18 cellular contexts compared by ENCODE assay signal in genomic region chr1:8162168-8162567, GRCh38.
DNase-seq lines count a peak whose midpoint lies in the region; ATAC-seq, FAIRE-seq and TF ChIP-seq lines count a peak whose summit lies in the region.
"Had no signal": no experiment of that assay in that cellular context is flagged by ENCODE, and none has a peak within 500 bp of the region (broad histone marks: within the 10 kb centered on the region; RNA-seq: fewer than 3 reads in every experiment).

No MANE protein-coding gene starts in this region.

- H3K56ac ChIP-seq in H1 (replicated peaks; ENCODE audit: insufficient read length, low read depth, low read length) = no peak overlapping the region

- no peak for TF ChIP-seq EP300 in H1 (IDR thresholded peaks at IDR 0.05; ENCODE audit: borderline replicate concordance in 1 of 2, low read depth in 2 of 2, low read length in 2 of 2)

- peak overlapping the region; percentile 97; the same call in 1 of the 2 replicates for H2BK20ac ChIP-seq in H1 (ENCODE audit: low read length)

- DNase-seq in Calu3 = no peak
- DNase-seq in NCI-H510A (lab: John Stamatoyannopoulos, UW) = peak; percentile 44
- DNase-seq in H1 (ENCODE audit: low read depth in 1 of 2, low spot score in 2 of 2) = no peak
- no peak for DNase-seq in mucosa of descending colon
- no peak for DNase-seq in Karpas-422
- no peak for DNase-seq in islet precursor cell
- DNase-seq in HT-29 (ENCODE audit: low spot score) = no peak
- no peak for DNase-seq in lower leg skin (ENCODE audit: low spot score in 2 of 2)
- DNase-seq: BE2C; CD4-positive, alpha-beta memory T cell; KBM-7; NCI-H1436; NCI-H2081; NCI-H526; SIG-M5 had no signal

- no peak overlapping the region for H3K18ac ChIP-seq in H1 (ENCODE audit: extremely low read depth, low read length)

- intact Hi-C loops in Calu3 (cut with micrococcal nuclease; ENCODE audit: unreplicated experiment) = no loop called here
- intact Hi-C loops in mucosa of descending colon (cut with DNase I, micrococcal nuclease) = no loop called here
- intact Hi-C loops in lower leg skin (cut with DNase I; ENCODE audit: low total_unique reads) = no loop called here

- no peaks in the 10 kb centered on the region for H4K20me1 ChIP-seq in H1 (replicated peaks in 1 of 2; ENCODE audit: control insufficient read depth in 1 of 2, insufficient read depth in 2 of 2, low read length in 2 of 2)
- no peaks in the 10 kb centered on the region for H4K20me1 ChIP-seq in Karpas-422 (ENCODE audit: insufficient read depth, low read depth, low read length)

- ATAC-seq in mucosa of descending colon = peak; percentile 52
- ATAC-seq: GM23338 had no signal

- H3K27me3 ChIP-seq in H1 (replicated peaks in 1 of 4; ENCODE audit: control insufficient read depth in 3 of 4, extremely low read depth in 1 of 4, insufficient read depth in 3 of 4, low read length in 3 of 4) (no peaks in the 10 kb centered on the region), Karpas-422 (ENCODE audit: low read length) (no peaks in the 10 kb centered on the region)
- H3K27me3 ChIP-seq: BE2C had no signal

- no peaks in the 10 kb centered on the region for H3K27me3 Mint-ChIP-seq in Calu3 (ENCODE audit: unreplicated experiment)
- H3K27me3 Mint-ChIP-seq: CD4-positive, alpha-beta memory T cell had no signal

- no peak overlapping the region for H2AK5ac ChIP-seq in H1 (ENCODE audit: low read depth, low read length)

- no peaks in the 10 kb centered on the region for H3K36me3 ChIP-seq in H1 (ENCODE audit: control insufficient read depth in 2 of 4, insufficient read depth in 4 of 4, low read length in 3 of 4)
- no peaks in the 10 kb centered on the region for H3K36me3 ChIP-seq in mucosa of descending colon (ENCODE audit: low read depth)
- no peaks in the 10 kb centered on the region for H3K36me3 ChIP-seq in Karpas-422 (ENCODE audit: insufficient read depth, low read length)
- H3K36me3 ChIP-seq: BE2C had no signal

- POLR2A ChIA-PET in H1 (lab: Charles Lee; ENCODE audit: partially characterized antibody) = interaction anchor here (0.7 kb wide), 1 partner anchor 137 kb away, joined by 3 read pairs; no protein-coding TSS in a partner anchor

- H3K4me2 ChIP-seq in H1 (ENCODE audit: insufficient read depth in 1 of 2, low read depth in 2 of 2, low read length in 2 of 2) (no peak overlapping the region), Karpas-422 (ENCODE audit: low read depth, low read length, poor library complexity, severe bottlenecking) (no peak overlapping the region)
- H3K4me2 ChIP-seq: GM23338 had no signal

- no peaks in the 10 kb centered on the region for H3K23me2 ChIP-seq in H1 (ENCODE audit: low read depth, low read length)

- H4K91ac ChIP-seq in H1 (replicated peaks; ENCODE audit: insufficient read length, low read length) = peak overlapping the region; percentile 35

- no peak for FAIRE-seq in H1 (lab: Jason Lieb, UNC)
- FAIRE-seq: D721Med, GM12892 had no signal

- 0 out of 2 replicates have a peak overlapping the region, but pooled peaks have one; percentile 56 for H2BK5ac ChIP-seq in H1 (ENCODE audit: low read depth, low read length)

- WGBS in H1 (ENCODE audit: extremely low coverage in 1 of 2, insufficient coverage in 1 of 2, insufficient read length in 1 of 2, insufficient replicate concordance in 2 of 2, low coverage in 1 of 2, low lambda C conversion rate in 2 of 2, missing lambda C conversion rate in 1 of 2), 2 experiments = 93% methylated on average over 7 of the region's 7 CpGs; no CpG with 5 or more reads in 1 of the 2 experiments
- 82 to 85% methylated on average over 7 of the region's 7 CpGs for whole genome bisulfite sequencing in lower leg skin, 2 donors

- BruUV-seq in Calu3 (replicated peaks; lab: Mats Ljungman, UMichigan) = no TSS peak

- CTCF ChIA-PET in Calu3 (lab: Charles Lee) = no interaction called here
- CTCF ChIA-PET in H1 (lab: Charles Lee; ENCODE audit: partially characterized antibody) = interaction anchor here (0.6 to 1.0 kb wide), 3 partner anchors 35 to 175 kb away, joined by 3 to 5 read pairs (median 3); no protein-coding TSS in a partner anchor

- no peaks in the 10 kb centered on the region for H3K79me2 ChIP-seq in H1 (ENCODE audit: control insufficient read depth in 1 of 2, insufficient read depth in 2 of 2, low read length in 2 of 2)
- H3K79me2 ChIP-seq in Karpas-422 (ENCODE audit: low read length) = no peaks in the 10 kb centered on the region

- no peak overlapping the region for H3K9ac ChIP-seq in H1 (replicated peaks in 1 of 4; ENCODE audit: extremely low read depth in 1 of 4, low read depth in 3 of 4, low read length in 3 of 4)
- H3K9ac ChIP-seq in Karpas-422 (ENCODE audit: low read length) = no peak overlapping the region

- no peaks in the 10 kb centered on the region for H3K9me2 ChIP-seq in Karpas-422 (replicated peaks; ENCODE audit: insufficient read depth, low read length)

- H3K9me3 Mint-ChIP-seq in Calu3 (ENCODE audit: low read depth, unreplicated experiment) = peaks cover 4% of the 10 kb centered on the region
- H3K9me3 Mint-ChIP-seq: CD4-positive, alpha-beta memory T cell had no signal

- TF ChIP-seq CTCF in Calu3 (IDR thresholded peaks at IDR 0.05; ENCODE audit: unreplicated experiment) (no peak), H1 (IDR thresholded peaks at IDR 0.05; ENCODE audit: control extremely low read depth in 1 of 3, insufficient read depth in 1 of 3, low read depth in 1 of 3, low read length in 3 of 3) (no peak), mucosa of descending colon (IDR thresholded peaks at IDR 0.05) (no peak), lower leg skin (IDR thresholded peaks at IDR 0.05) (no peak)

- no peak overlapping the region for H3K14ac ChIP-seq in H1 (ENCODE audit: insufficient read length)

- no peaks in the 10 kb centered on the region for H3K36me3 Mint-ChIP-seq in Calu3 (ENCODE audit: insufficient read depth, unreplicated experiment)
- H3K36me3 Mint-ChIP-seq: CD4-positive, alpha-beta memory T cell had no signal

- H3K27ac Mint-ChIP-seq in Calu3 (ENCODE audit: unreplicated experiment) = peak overlapping the region; percentile 38
- H3K27ac Mint-ChIP-seq: GM23338 had no signal

- H2AFZ ChIP-seq in H1 (ENCODE audit: low read length) = no peak overlapping the region
- no peak overlapping the region for H2AFZ ChIP-seq in Karpas-422 (ENCODE audit: low read length)
- H2AFZ ChIP-seq: GM23338 had no signal

- no peaks in the 10 kb centered on the region; a peak in 1 of 4 replicates for H3K9me3 ChIP-seq in H1 (ENCODE audit: insufficient read depth in 2 of 2, low read depth in 1 of 2, low read length in 1 of 2)
- no peaks in the 10 kb centered on the region for H3K9me3 ChIP-seq in mucosa of descending colon
- no peaks in the 10 kb centered on the region for H3K9me3 ChIP-seq in Karpas-422 (ENCODE audit: low read length)
- H3K9me3 ChIP-seq: BE2C had no signal

- H3K4ac ChIP-seq in H1 (replicated peaks; ENCODE audit: insufficient read length, low read depth, low read length) = no peak overlapping the region

- H3K4me3 ChIP-seq in H1 (ENCODE audit: extremely low read depth in 1 of 4, insufficient read depth in 2 of 4, low read depth in 3 of 4, low read length in 4 of 4) = no peak overlapping the region
- H3K4me3 ChIP-seq in mucosa of descending colon = no peak overlapping the region
- no peak overlapping the region for H3K4me3 ChIP-seq in Karpas-422 (ENCODE audit: low read length)
- no peak overlapping the region for H3K4me3 ChIP-seq in lower leg skin (ENCODE audit: low read depth, poor library complexity, severe bottlenecking)
- H3K4me3 ChIP-seq: GM23338 had no signal

- H4K8ac ChIP-seq in H1 (ENCODE audit: extremely low read depth, insufficient read depth, low read length) = no peak overlapping the region

- H2BK120ac ChIP-seq in H1 (replicated peaks; ENCODE audit: low read depth, low read length) = peak overlapping the region; percentile 18

- H3K23ac ChIP-seq in H1 (ENCODE audit: insufficient read length) = no peak overlapping the region

- H3K79me1 ChIP-seq in H1 (ENCODE audit: low read depth, low read length) = no peaks in the 10 kb centered on the region

- no peak for TF ChIP-seq RAD21 in H1 (IDR thresholded peaks at IDR 0.05 in 1 of 2, conservative IDR thresholded peaks at IDR 0.05 in 1 of 2; ENCODE audit: low read depth in 2 of 2, low read length in 2 of 2)

- peak overlapping the region; percentile 97; the same call in 1 of the 2 replicates for H2BK15ac ChIP-seq in H1 (ENCODE audit: low read length)

- TF ChIP-seq POLR2A in H1 (IDR thresholded peaks at IDR 0.05; ENCODE audit: control extremely low read depth in 1 of 2, low read depth in 2 of 2, low read length in 2 of 2) = no peak
- no peak for TF ChIP-seq POLR2A in lower leg skin (IDR thresholded peaks at IDR 0.05)

- H3K27ac ChIP-seq in H1 (ENCODE audit: low read depth, low read length) = no peak overlapping the region
- H3K27ac ChIP-seq in Karpas-422 (ENCODE audit: low read length) = no peak overlapping the region

- H4K5ac ChIP-seq in H1 (ENCODE audit: insufficient read length, low read depth, low read length) = no peak overlapping the region

- H3K4me1 ChIP-seq in H1 (replicated peaks in 1 of 4; ENCODE audit: control insufficient read depth in 3 of 4, insufficient read depth in 4 of 4, low read length in 3 of 4) (peaks cover 8 to 10% (median 9%) of the 10 kb centered on the region in 4 experiments), mucosa of descending colon (ENCODE audit: low read depth) (no peaks in the 10 kb centered on the region), Karpas-422 (ENCODE audit: low read length) (no peaks in the 10 kb centered on the region)
- H3K4me1 ChIP-seq: BE2C had no signal

- H2BK12ac ChIP-seq in H1 (ENCODE audit: low read depth, low read length) = peak overlapping the region; percentile 84; the same call in 1 of the 2 replicates

- peaks cover 8% of the 10 kb centered on the region for H3K4me1 Mint-ChIP-seq in Calu3 (ENCODE audit: low read depth, unreplicated experiment)

- no peak overlapping the region for H3K4me3 Mint-ChIP-seq in Calu3 (ENCODE audit: low read depth, unreplicated experiment)
- H3K4me3 Mint-ChIP-seq: CD4-positive, alpha-beta memory T cell; GM23338 had no signal

TF ChIP-seq in H1, 55 proteins besides CTCF, POLR2A, EP300 and RAD21:
- TF ChIP-seq NANOG (IDR thresholded peaks at IDR 0.05; ENCODE audit: insufficient read depth, low read depth, low read length, poor library complexity, severe bottlenecking) (no peak), TEAD4 (IDR thresholded peaks at IDR 0.05; ENCODE audit: low read depth, low read length) (no peak), SIN3A (conservative IDR thresholded peaks at IDR 0.05 in 1 of 2, IDR thresholded peaks at IDR 0.05 in 1 of 2; ENCODE audit: low read depth in 1 of 2, low read length in 2 of 2) (no peak), POLR2AphosphoS5 (IDR thresholded peaks at IDR 0.05; ENCODE audit: low read depth, low read length) (no peak)
